1 cellular context compared by ENCODE assay signal in the genomic region with DNA sequence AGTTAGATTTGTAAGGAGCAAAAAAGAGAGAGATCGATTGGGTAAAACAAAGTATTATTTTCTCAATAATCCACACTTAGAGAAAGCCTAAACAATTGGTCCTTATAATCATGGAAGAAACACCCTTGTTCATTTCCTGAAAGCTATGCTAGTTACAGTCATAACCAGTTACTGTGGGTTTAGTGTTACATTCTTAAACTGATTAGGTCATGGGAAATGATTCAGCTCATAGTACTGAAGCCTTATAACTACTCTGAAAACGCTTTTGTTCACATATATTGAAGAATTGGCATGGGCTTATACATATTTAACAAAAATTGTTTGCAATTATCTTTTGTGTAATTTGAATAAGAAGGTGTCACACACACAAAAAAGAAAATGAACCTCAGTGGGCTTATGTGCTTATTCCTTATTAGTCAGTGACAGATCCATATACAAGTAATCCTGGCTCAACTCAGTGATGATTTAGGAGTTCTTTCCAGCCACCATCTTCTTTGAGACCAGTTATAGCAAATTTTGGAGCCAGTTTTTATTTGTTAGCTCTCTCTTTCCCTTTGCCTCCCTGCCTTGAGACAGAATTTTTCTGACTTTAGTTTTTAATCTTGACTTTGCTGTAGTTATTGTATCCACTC.
TF ChIP-seq lines count a peak whose summit lies in the region.

No MANE protein-coding gene starts in this region.

TF ChIP-seq in HCT116, 20 proteins besides CTCF, POLR2A, EP300 and RAD21 (continued from another document):
- peak; percentile 39; the same call in 1 of the 2 replicates for TF ChIP-seq ATF3 (IDR thresholded peaks at IDR 0.05)
TF ChIP-seq in HCT116: peak in this region for 9.
